In the genomic region with DNA sequence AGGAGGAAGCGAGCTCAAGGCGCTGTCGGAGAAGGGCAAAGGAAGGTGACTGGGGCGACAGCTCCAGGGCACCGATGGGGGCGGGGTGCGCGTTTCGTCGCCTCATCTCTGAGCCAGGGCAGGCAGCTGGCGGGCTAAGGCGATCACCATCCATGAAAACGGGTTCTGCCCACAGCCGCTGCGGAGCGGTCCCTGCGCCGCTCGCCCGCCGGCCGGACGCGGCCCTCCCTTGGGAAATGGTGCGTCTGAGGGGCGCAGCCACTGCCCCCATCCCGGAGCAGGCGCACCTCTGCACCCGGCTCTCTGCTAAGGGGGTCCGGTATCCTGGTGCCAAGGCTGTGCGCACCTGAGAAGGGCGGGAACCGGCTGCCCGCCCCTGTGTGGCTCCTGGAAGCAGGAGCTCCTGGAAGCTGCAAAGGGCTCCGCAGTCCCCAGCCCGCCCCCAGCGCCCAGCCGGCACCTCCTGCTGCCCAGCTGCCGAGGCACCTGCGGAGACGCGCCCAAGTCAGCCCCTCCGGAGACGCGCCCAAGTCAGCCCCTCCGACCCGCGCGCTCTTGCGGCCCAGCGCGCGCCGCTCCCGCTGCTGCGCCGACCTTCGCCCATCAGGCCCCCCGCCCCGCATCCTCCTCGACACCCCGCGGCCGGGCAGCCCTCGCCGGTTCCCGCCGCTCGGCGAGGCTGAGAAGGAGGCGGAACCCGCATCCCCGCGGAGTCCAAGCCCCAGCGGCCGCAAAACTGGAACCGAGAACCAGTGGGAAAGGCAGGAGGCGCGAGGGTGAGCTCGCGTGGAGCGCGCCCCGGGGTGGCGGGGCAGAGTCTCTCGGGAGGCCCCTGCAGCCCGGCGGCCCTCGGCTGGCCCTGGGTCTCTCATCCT, we compare ENCODE assay signal across 8 cellular contexts. TPM values are rescaled to one million over a fixed set of nuclear protein-coding genes. Genes with fewer than 3 reads are reported as not detected.
DNase-seq lines count a peak whose midpoint lies in the region; ATAC-seq, FAIRE-seq and TF ChIP-seq lines count a peak whose summit lies in the region.

No MANE protein-coding gene starts in this region.

- no peak for TF ChIP-seq POLR2A in H54 (IDR thresholded peaks at IDR 0.05; ENCODE audit: low read depth, low read length)

- H3K27me3 Mint-ChIP-seq in mesothelial cell of epicardium (ENCODE audit: low read depth), result peaks cover 86% of the 10 kb centered on the region

- peak overlapping the region; percentile 68 for H3K4me3 Mint-ChIP-seq in mesothelial cell of epicardium

- H3K4me3 ChIP-seq in BE2C (ENCODE audit: low read depth, low read length), result peak overlapping the region; percentile 39
- H3K4me3 ChIP-seq in H7 (ENCODE audit: insufficient read depth, low read depth, low read length), result peak overlapping the region; percentile 53
- peak overlapping the region; percentile 39 for H3K4me3 ChIP-seq in choroid plexus epithelial cell (ENCODE audit: low read depth, low read length)

- DNase-seq in BE2C (no peak), H7 (peak; percentile 77), choroid plexus epithelial cell (ENCODE audit: low read depth) (no peak), mesothelial cell of epicardium (ENCODE audit: low spot score in 2 of 2, unreplicated experiment in 2 of 2) (peak in 1 of 2 experiments; percentile 41), H54 (ENCODE audit: insufficient read length, low spot score) (no peak)

- no peak for FAIRE-seq in H54 (lab: Jason Lieb, UNC)

- peaks cover 2% of the 10 kb centered on the region for H3K4me1 Mint-ChIP-seq in mesothelial cell of epicardium

- no peak overlapping the region for H3K27ac Mint-ChIP-seq in mesothelial cell of epicardium

- ATAC-seq in HG03097 (IDR thresholded peaks at IDR 0.05; ENCODE audit: low FRiP score, unreplicated experiment) (no peak), GM21619 (IDR thresholded peaks at IDR 0.05; ENCODE audit: unreplicated experiment) (no peak), GM21825 (IDR thresholded peaks at IDR 0.05; ENCODE audit: unreplicated experiment) (no peak)

- TF ChIP-seq CTCF in BE2C (IDR thresholded peaks at IDR 0.05; ENCODE audit: low read depth, low read length) (no peak), choroid plexus epithelial cell (conservative IDR thresholded peaks at IDR 0.05; ENCODE audit: low read depth, low read length) (no peak), mesothelial cell of epicardium (IDR thresholded peaks at IDR 0.05; ENCODE audit: unreplicated experiment) (no peak)

- no peaks in the 10 kb centered on the region for H3K4me1 ChIP-seq in BE2C

- H3K36me3 ChIP-seq in BE2C (no peaks in the 10 kb centered on the region), H7 (replicated peaks; ENCODE audit: control insufficient read depth, insufficient read depth, low read length) (no peaks in the 10 kb centered on the region)

- H3K27me3 ChIP-seq in BE2C (peaks cover 78% of the 10 kb centered on the region), H7 (ENCODE audit: control insufficient read depth, insufficient read depth, low read length) (peaks cover 57% of the 10 kb centered on the region)

- H3K9me3 ChIP-seq in BE2C, result no peaks in the 10 kb centered on the region

- no peaks in the 10 kb centered on the region for H3K36me3 Mint-ChIP-seq in mesothelial cell of epicardium

- peaks cover 8% of the 10 kb centered on the region for H3K9me3 Mint-ChIP-seq in mesothelial cell of epicardium

RNA-seq across cellular contexts. Expression of gene ANKRD34B, which starts 0.8 kb away (rescaled TPM):
- polyA plus RNA-seq in BE2C (2012; ENCODE audit: insufficient read depth, insufficient read length, low read depth), result not detected
- 0.03 TPM in 1 of 2 replicates, not detected in the other for total RNA-seq in H7 (2014; rRNA removed; shearing (Covaris generic))
- 0.09 to 0.14 TPM in 2 of 3 replicates, not detected in the other for total RNA-seq in mesothelial cell of epicardium
